5 cellular contexts compared by ENCODE assay signal in genomic region chr2:169054575-169054974, GRCh38. TPM values are rescaled to one million over a fixed set of nuclear protein-coding genes. Genes with fewer than 3 reads are reported as not detected.
"Had no signal": no experiment of that assay in that cellular context is flagged by ENCODE, and none has a peak within 500 bp of the region (broad histone marks: within the 10 kb centered on the region; RNA-seq: fewer than 3 reads in every experiment).

No MANE protein-coding gene starts in this region.

RNA-seq across cellular contexts. Expression of gene DHRS9, which starts 14.8 kb away (rescaled TPM):
- total RNA-seq: HepG2, IMR-90 had no signal
- polyA plus RNA-seq: HepG2, IMR-90 had no signal

RNA-seq across cellular contexts. Expression of gene ABCB11, which starts 23.5 kb away (rescaled TPM):
- total RNA-seq: HepG2, HT-29, HT1080, IMR-90 had no signal
- polyA plus RNA-seq: HepG2, IgD-negative memory B cell, IMR-90 had no signal
